Comparison of ENCODE assay signal across 24 cellular contexts in the genomic region with DNA sequence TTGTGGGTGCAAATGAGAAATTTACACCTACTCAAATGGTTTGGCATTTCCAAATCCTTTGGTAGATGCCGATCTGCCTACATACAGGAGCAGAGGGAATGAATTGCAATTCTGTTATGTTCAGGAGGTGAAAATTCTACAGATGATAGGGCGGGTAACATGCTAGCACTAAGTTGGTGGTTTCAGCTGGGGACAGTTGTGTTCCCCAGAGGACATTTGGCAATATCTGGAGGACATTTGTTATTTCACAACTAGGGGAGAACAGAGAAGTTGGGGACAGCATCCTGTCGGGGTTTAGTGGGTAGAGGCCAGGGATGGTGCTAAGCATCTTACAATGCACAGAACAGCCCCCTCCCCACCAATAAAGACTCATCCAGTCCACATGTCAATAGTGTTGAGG.
"Had no signal": no experiment of that assay in that cellular context is flagged by ENCODE, and none has a peak within 500 bp of the region (broad histone marks: within the 10 kb centered on the region; RNA-seq: fewer than 3 reads in every experiment).

No MANE protein-coding gene starts in this region.

- H3K4me1 ChIP-seq: heart right ventricle, sigmoid colon, testis, vagina had no signal

- H3K27me3 Mint-ChIP-seq: activated naive CD4-positive, alpha-beta T cell treated with anti-CD3 and anti-CD28 coated beads, Interleukin-2, amount 50 U/mL, for 24 hours; brain; dendritic cell treated with granulocyte-macrophage colony-stimulating factor and Interleukin-4, amounts not matched to agents 40 ng/mL and 50 ng/mL, for 4 days; naive B cell; progenitor cell of endocrine pancreas had no signal

- H3K27me3 ChIP-seq: heart right ventricle, sigmoid colon, testis, vagina had no signal

- H3K27ac ChIP-seq: heart right ventricle, sigmoid colon, testis, vagina had no signal

- H3K36me3 Mint-ChIP-seq: activated naive CD4-positive, alpha-beta T cell treated with anti-CD3 and anti-CD28 coated beads, Interleukin-2, amount 50 U/mL, for 24 hours had no signal

- H3K27ac Mint-ChIP-seq: activated naive CD4-positive, alpha-beta T cell treated with anti-CD3 and anti-CD28 coated beads, Interleukin-2, amount 50 U/mL, for 24 hours; dendritic cell treated with granulocyte-macrophage colony-stimulating factor and Interleukin-4, amounts not matched to agents 40 ng/mL and 50 ng/mL, for 4 days; progenitor cell of endocrine pancreas had no signal

- ATAC-seq: left colon had no signal

- H3K9me3 ChIP-seq: sigmoid colon, testis, vagina had no signal

- H3K9me3 Mint-ChIP-seq: activated naive CD4-positive, alpha-beta T cell treated with anti-CD3 and anti-CD28 coated beads, Interleukin-2, amount 50 U/mL, for 24 hours; dendritic cell treated with granulocyte-macrophage colony-stimulating factor and Interleukin-4, amounts not matched to agents 40 ng/mL and 50 ng/mL, for 4 days had no signal

- H3K4me2 ChIP-seq: smooth muscle cell had no signal

- DNase-seq: activated CD4-positive, alpha-beta T cell treated with anti-CD3 and anti-CD28 coated beads for 1 hour; activated CD4-positive, alpha-beta T cell treated with anti-CD3 and anti-CD28 coated beads, Interleukin-2, amount 50 U/mL, for 1 hour; activated gamma-delta T cell treated with Interleukin-2 at 50 U/mL for 16 hours; activated T-cell treated with anti-CD3 and anti-CD28 coated beads, Interleukin-2, amount 50 U/mL, for 1 hour; anterior cingulate cortex; effector CD4-positive, alpha-beta T cell; erythroblast; foreskin fibroblast; heart right ventricle; left colon; naive B cell; retina; sigmoid colon; stimulated activated CD4-positive, alpha-beta T cell treated with anti-CD3 and anti-CD28 coated beads, Interleukin-15, amount 100 ng/mL, for 24 hours; stimulated activated CD8-positive, alpha-beta memory T cell treated with anti-CD3 and anti-CD28 coated beads, Interleukin-4, amount 100 ng/mL, for 48 hours; stimulated activated naive CD4-positive, alpha-beta T cell; testis; trophoblast cell had no signal

- H3K4me1 Mint-ChIP-seq: activated naive CD4-positive, alpha-beta T cell treated with anti-CD3 and anti-CD28 coated beads, Interleukin-2, amount 50 U/mL, for 24 hours had no signal

- H3K4me3 ChIP-seq: heart right ventricle, sigmoid colon, smooth muscle cell, testis, vagina had no signal

- H3K4me3 Mint-ChIP-seq: activated naive CD4-positive, alpha-beta T cell treated with anti-CD3 and anti-CD28 coated beads, Interleukin-2, amount 50 U/mL, for 24 hours; brain; dendritic cell treated with granulocyte-macrophage colony-stimulating factor and Interleukin-4, amounts not matched to agents 40 ng/mL and 50 ng/mL, for 4 days; naive B cell had no signal

- H3K36me3 ChIP-seq: heart right ventricle, sigmoid colon, vagina had no signal
